In genomic region chr15:40782609-40783227, GRCh38 we compare ENCODE assay signal across 8 cellular contexts. TPM values are rescaled to one million over a fixed set of nuclear protein-coding genes. Genes with fewer than 3 reads are reported as not detected.
A peak's percentile ranks its signal among the peaks of the same experiment; 100 is the strongest.
DNase-seq lines count a peak whose midpoint lies in the region; ATAC-seq, FAIRE-seq and TF ChIP-seq lines count a peak whose summit lies in the region.

No MANE protein-coding gene starts in this region.

- CTCF ChIA-PET in A549 (lab: Yijun Ruan, JAX), result interaction anchor here (0.5 to 3.1 kb wide), 34 partner anchors 9 to 217 kb away, joined by 3 to 19 read pairs (median 4); partner anchors contain the start of genes C15orf62, CCDC32, DNAJC17 and GCHFR

- no peak overlapping the region for H3K4me2 ChIP-seq in A549

- no peak overlapping the region for H3K27ac ChIP-seq in A549

- no peak for TF ChIP-seq POLR2A in A549 (IDR thresholded peaks at IDR 0.05; ENCODE audit: low read length)

- no peak for TF ChIP-seq EP300 in A549 (IDR thresholded peaks at IDR 0.05)

- H3K4me3 ChIP-seq in A549, result no peak overlapping the region

- POLR2A ChIA-PET in A549 (lab: Yijun Ruan, JAX), result interaction anchor here (0.8 kb wide), 1 partner anchor 19 kb away, joined by 3 read pairs; the partner anchor contains the start of gene GCHFR

- ATAC-seq in A549 (peak; percentile 99 to 100), GM18870 (IDR thresholded peaks at IDR 0.05; ENCODE audit: unreplicated experiment) (no peak)

- in situ Hi-C loops in KBM-7 (cut with MboI; ENCODE audit: low pct_unique_long_range_greater_than_20kb, low sequenced_read_pairs), result no loop called here

- no peaks in the 10 kb centered on the region for H3K9me3 ChIP-seq in A549

- 25% methylated on average over 8 of the region's 8 CpGs for WGBS in A549 (ENCODE audit: missing lambda C conversion rate)

- FAIRE-seq in A549 (lab: Jason Lieb, UNC) (no peak), GM18507 (lab: Jason Lieb, UNC) (peak; percentile 89)

- peak; percentile 43 to 66 for DNase-seq in A549 (ENCODE audit: low read depth in 1 of 2, low spot score in 1 of 2)
- DNase-seq in GM18507 (ENCODE audit: extremely low spot score, insufficient read length, low read depth), result peak; percentile 44
- peak; percentile 71 for DNase-seq in KBM-7
- peak; percentile 34 for DNase-seq in SHP77 treated with DMSO at 0.1 percent for 48 hours (lab: John Stamatoyannopoulos, UW)
- peak; percentile 65 for DNase-seq in activated gamma-delta T cell treated with anti-CD3 and anti-CD28 coated beads, Interleukin-2, amount 50 U/mL, for 16 hours (ENCODE audit: low read depth)
- peak; percentile 65 for DNase-seq in iPS-NIHi7 (ENCODE audit: extremely low spot score)
- peak; percentile 77 to 78 for DNase-seq in stimulated activated CD4-positive, alpha-beta T cell treated with anti-CD3 and anti-CD28 coated beads, Interleukin-4, amount 100 ng/mL, for 4 hours

- TF ChIP-seq RAD21 in A549 (conservative IDR thresholded peaks at IDR 0.05 in 1 of 2, IDR thresholded peaks at IDR 0.05 in 1 of 2), result peak; percentile 68 to 75

- peak; percentile 64 for TF ChIP-seq CTCF in A549 (IDR thresholded peaks at IDR 0.05)

- H3K4me1 ChIP-seq in A549, result peaks cover 13% of the 10 kb centered on the region

TF ChIP-seq in A549, 52 proteins besides CTCF, POLR2A, EP300 and RAD21:
- no peak for TF ChIP-seq FOSL2 (IDR thresholded peaks at IDR 0.05)
- TF ChIP-seq FOSL2 (CRISPR knock-in tag; IDR thresholded peaks at IDR 0.05), result no peak
- no peak for TF ChIP-seq NFE2L2 (conservative IDR thresholded peaks at IDR 0.05; ENCODE audit: low read length)
- TF ChIP-seq SMC3 (IDR thresholded peaks at IDR 0.05), result peak; percentile 63
- no peak for TF ChIP-seq FOXS1 (CRISPR knock-in tag; IDR thresholded peaks at IDR 0.05)

RNA-seq across cellular contexts. Expression of gene C15orf62, which starts 12.9 kb away (rescaled TPM):
- polyA plus RNA-seq in A549 (2011; rRNA removed) (0.10 and 0.11 TPM in 2 replicates), A549 (2017; fragmentation: RNase III; extraction: RNeasy Plus Mini Kit Qiagen cat#74134 plus additional on column Dnase treatment) (0.05 to 0.13 TPM (median 0.09 TPM) in 3 replicates)
- 0.03 and 0.06 TPM in 2 replicates for polyA plus RNA-seq in A549 (2012; cell fraction: cytosol; rRNA removed)
- polyA plus RNA-seq in A549 (2012; cell fraction: nucleus; rRNA removed), result 0.10 TPM in 2 replicates
- 0.12 TPM in 1 of 2 replicates, not detected in the other for polyA minus RNA-seq in A549 (2011; rRNA and poly(A)+ RNA removed)

RNA-seq across cellular contexts. Expression of gene GCHFR, which starts 18.9 kb away (rescaled TPM):
- polyA plus RNA-seq in A549 (2011; rRNA removed) (6.9 and 7.7 TPM in 2 replicates), A549 (2017; fragmentation: RNase III; extraction: RNeasy Plus Mini Kit Qiagen cat#74134 plus additional on column Dnase treatment) (6.9 to 9.7 TPM (median 7.7 TPM) in 3 replicates)
- polyA plus RNA-seq in A549 (2012; cell fraction: cytosol; rRNA removed), result 14.0 and 18.1 TPM in 2 replicates
- 8.1 and 8.3 TPM in 2 replicates for polyA plus RNA-seq in A549 (2012; cell fraction: nucleus; rRNA removed)
- polyA minus RNA-seq in A549 (2011; rRNA and poly(A)+ RNA removed), result 1.4 and 3.4 TPM in 2 replicates

RNA-seq across cellular contexts. Expression of gene ZFYVE19, which starts 24.2 kb away (rescaled TPM):
- polyA plus RNA-seq in A549 (2011; rRNA removed) (15.6 and 20.5 TPM in 2 replicates), A549 (2017; fragmentation: RNase III; extraction: RNeasy Plus Mini Kit Qiagen cat#74134 plus additional on column Dnase treatment) (21.1 to 25.6 TPM (median 23.7 TPM) in 3 replicates)
- 32.0 and 32.4 TPM in 2 replicates for polyA plus RNA-seq in A549 (2012; cell fraction: cytosol; rRNA removed)
- 64.7 and 71.5 TPM in 2 replicates for polyA plus RNA-seq in A549 (2012; cell fraction: nucleus; rRNA removed)
- 19.7 and 22.8 TPM in 2 replicates for polyA minus RNA-seq in A549 (2011; rRNA and poly(A)+ RNA removed)

RNA-seq across cellular contexts. Expression of gene DNAJC17, which starts 24.6 kb away (rescaled TPM):
- polyA plus RNA-seq in A549 (2011; rRNA removed) (17.7 and 24.4 TPM in 2 replicates), A549 (2017; fragmentation: RNase III; extraction: RNeasy Plus Mini Kit Qiagen cat#74134 plus additional on column Dnase treatment) (19.2 to 22.3 TPM (median 19.5 TPM) in 3 replicates)
- 31.9 and 34.9 TPM in 2 replicates for polyA plus RNA-seq in A549 (2012; cell fraction: cytosol; rRNA removed)
- polyA plus RNA-seq in A549 (2012; cell fraction: nucleus; rRNA removed), result 21.7 and 26.9 TPM in 2 replicates
- polyA minus RNA-seq in A549 (2011; rRNA and poly(A)+ RNA removed), result 13.4 and 18.5 TPM in 2 replicates

RNA-seq across cellular contexts. Expression of gene RMDN3, which starts 27.7 kb away (rescaled TPM):
- polyA plus RNA-seq in A549 (2011; rRNA removed) (13.4 and 15.4 TPM in 2 replicates), A549 (2017; fragmentation: RNase III; extraction: RNeasy Plus Mini Kit Qiagen cat#74134 plus additional on column Dnase treatment) (16.9 to 17.9 TPM (median 17.2 TPM) in 3 replicates)
- polyA plus RNA-seq in A549 (2012; cell fraction: cytosol; rRNA removed), result 15.0 and 15.9 TPM in 2 replicates
- 16.4 and 17.7 TPM in 2 replicates for polyA plus RNA-seq in A549 (2012; cell fraction: nucleus; rRNA removed)
- polyA minus RNA-seq in A549 (2011; rRNA and poly(A)+ RNA removed), result 6.8 and 7.0 TPM in 2 replicates
